In the genomic region with DNA sequence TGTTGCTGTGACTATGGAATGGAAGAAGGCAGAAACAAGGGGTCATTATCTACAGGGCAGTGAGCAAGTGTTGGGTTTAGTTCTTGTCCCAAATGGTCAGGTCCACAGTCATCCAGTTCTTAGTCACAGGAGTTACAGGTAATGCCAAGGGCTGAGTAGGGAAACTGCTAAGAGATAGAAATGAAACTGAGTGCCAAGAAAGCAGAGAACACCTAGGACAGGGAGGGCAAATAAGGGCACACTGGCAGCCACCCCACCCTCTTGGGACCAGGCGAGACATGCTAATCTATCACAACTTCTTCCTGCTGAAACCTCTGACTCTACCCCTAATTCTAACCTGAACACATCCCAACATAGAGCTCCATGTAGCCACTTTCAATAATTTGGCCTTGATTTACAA, we compare ENCODE assay signal across 16 cellular contexts.
A peak's percentile ranks its signal among the peaks of the same experiment; 100 is the strongest.
DNase-seq lines count a peak whose midpoint lies in the region; ATAC-seq and TF ChIP-seq lines count a peak whose summit lies in the region.
"Had no signal": no experiment of that assay in that cellular context is flagged by ENCODE, and none has a peak within 500 bp of the region (broad histone marks: within the 10 kb centered on the region; RNA-seq: fewer than 3 reads in every experiment).

No MANE protein-coding gene starts in this region.

- H3F3A ChIP-seq in smooth muscle cell (ENCODE audit: low read depth) = no peaks in the 10 kb centered on the region

- WGBS in body of pancreas, 2 donors = 33 to 45% methylated on average over 1 of the region's 1 CpG
- whole genome bisulfite sequencing in smooth muscle cell (ENCODE audit: low lambda C conversion rate) = 96% methylated on average over 1 of the region's 1 CpG

- peak; percentile 86 for ATAC-seq in body of pancreas
- peak; percentile 22 for ATAC-seq in left colon
- no peak for ATAC-seq in left lung

- H3K36me3 ChIP-seq in body of pancreas (replicated peaks in 1 of 2; ENCODE audit: insufficient read depth in 1 of 2, low read depth in 2 of 2) (no peaks in the 10 kb centered on the region), stomach smooth muscle (ENCODE audit: control insufficient read depth in 2 of 2, insufficient read depth in 2 of 2, low read length in 2 of 2) (no peaks in the 10 kb centered on the region), smooth muscle cell (ENCODE audit: low read depth) (no peaks in the 10 kb centered on the region), left lung (no peaks in the 10 kb centered on the region)
- H3K36me3 ChIP-seq: BE2C, Peyer's patch had no signal

- TF ChIP-seq POLR2A in body of pancreas (IDR thresholded peaks at IDR 0.05) = peak in 1 of 3 donors; percentile 35

- no peaks in the 10 kb centered on the region for H3K79me2 ChIP-seq in smooth muscle cell (ENCODE audit: low read depth)

- intact Hi-C loops in body of pancreas (cut with DNase I) (no loop called here), left colon (cut with DNase I, micrococcal nuclease) (no loop called here), left lung (cut with DNase I) (no loop called here)

- DNase-seq in G401 (ENCODE audit: low spot score) (peak; percentile 45), body of pancreas (peak in 2 of 4 donors; percentile 71 to 77), left colon (no peak), smooth muscle cell (lab: John Stamatoyannopoulos, UW; ENCODE audit: unreplicated experiment) (no peak), left lung (no peak), GM10248 (ENCODE audit: extremely low spot score) (no peak)
- DNase-seq: BE2C, DMS153, EL, Karpas-422, NCI-H1930, NCI-H2171 treated with DMSO at 0.1 percent for 48 hours, NCI-H510A, NCI-H82, Peyer's patch had no signal

- no peak overlapping the region for H3K4me2 ChIP-seq in smooth muscle cell

- TF ChIP-seq CTCF in body of pancreas (IDR thresholded peaks at IDR 0.05) (no peak), smooth muscle cell (IDR thresholded peaks at IDR 0.05; ENCODE audit: borderline replicate concordance, insufficient read depth, poor library complexity, severe bottlenecking) (no peak), left lung (IDR thresholded peaks at IDR 0.05) (no peak), GM10248 (IDR thresholded peaks at IDR 0.05; ENCODE audit: control extremely low read depth, extremely low read depth, low read depth, missing control alignments) (no peak)

- in situ Hi-C loops in G401 (cut with HindIII; ENCODE audit: low sequenced_read_pairs) = no loop called here

- H3K9ac ChIP-seq in stomach smooth muscle (ENCODE audit: low read length in 2 of 2) (no peak overlapping the region), smooth muscle cell (ENCODE audit: low read depth) (no peak overlapping the region)

- CTCF ChIA-PET in GM10248 (lab: Yijun Ruan, JAX) = interaction anchor here (1.0 kb wide), 1 partner anchor 39 kb away, joined by 3 read pairs; no protein-coding TSS in a partner anchor

- peaks cover 47% of the 10 kb centered on the region for H3K4me1 ChIP-seq in body of pancreas
- H3K4me1 ChIP-seq in stomach smooth muscle (ENCODE audit: control insufficient read depth, insufficient read depth, low read length) = peaks cover 12% of the 10 kb centered on the region
- no peaks in the 10 kb centered on the region for H3K4me1 ChIP-seq in smooth muscle cell (ENCODE audit: low read depth)
- peaks cover 0 to 8% of the 10 kb centered on the region in 2 donors for H3K4me1 ChIP-seq in left lung
- H3K4me1 ChIP-seq: BE2C had no signal

- no peaks in the 10 kb centered on the region for H4K20me1 ChIP-seq in smooth muscle cell (ENCODE audit: low read depth)

- no peaks in the 10 kb centered on the region for H3K27me3 ChIP-seq in body of pancreas
- no peaks in the 10 kb centered on the region for H3K27me3 ChIP-seq in stomach smooth muscle (ENCODE audit: control insufficient read depth in 1 of 2, insufficient read depth in 2 of 2, low read length in 2 of 2)
- peaks cover 17% of the 10 kb centered on the region for H3K27me3 ChIP-seq in smooth muscle cell (ENCODE audit: low read depth)
- H3K27me3 ChIP-seq in left lung = no peaks in the 10 kb centered on the region
- H3K27me3 ChIP-seq: BE2C, Peyer's patch had no signal

- H3K4me3 ChIP-seq in body of pancreas (no peak overlapping the region), stomach smooth muscle (ENCODE audit: low read length in 2 of 2) (no peak overlapping the region), smooth muscle cell (no peak overlapping the region), left lung (no peak overlapping the region)
- H3K4me3 ChIP-seq: Peyer's patch had no signal

- H3K9me3 ChIP-seq in body of pancreas = no peaks in the 10 kb centered on the region
- H3K9me3 ChIP-seq in stomach smooth muscle (ENCODE audit: control insufficient read depth in 2 of 2, low read length in 2 of 2) = no peaks in the 10 kb centered on the region
- no peaks in the 10 kb centered on the region for H3K9me3 ChIP-seq in smooth muscle cell (replicated peaks; ENCODE audit: low read depth)
- H3K9me3 ChIP-seq in left lung = no peaks in the 10 kb centered on the region
- H3K9me3 ChIP-seq: BE2C, Peyer's patch had no signal

- POLR2A ChIA-PET in GM10248 (lab: Yijun Ruan, JAX) = no interaction called here

- H3K27ac ChIP-seq in body of pancreas = peak overlapping the region in 1 of 4 donors; percentile 68
- peak overlapping the region; percentile 18 for H3K27ac ChIP-seq in stomach smooth muscle (ENCODE audit: low read length)
- no peak overlapping the region for H3K27ac ChIP-seq in smooth muscle cell (ENCODE audit: low read depth)
- no peak overlapping the region for H3K27ac ChIP-seq in left lung
- H3K27ac ChIP-seq: Peyer's patch had no signal

- no peak overlapping the region for H2AFZ ChIP-seq in smooth muscle cell (ENCODE audit: low read depth)
